In the genomic region with DNA sequence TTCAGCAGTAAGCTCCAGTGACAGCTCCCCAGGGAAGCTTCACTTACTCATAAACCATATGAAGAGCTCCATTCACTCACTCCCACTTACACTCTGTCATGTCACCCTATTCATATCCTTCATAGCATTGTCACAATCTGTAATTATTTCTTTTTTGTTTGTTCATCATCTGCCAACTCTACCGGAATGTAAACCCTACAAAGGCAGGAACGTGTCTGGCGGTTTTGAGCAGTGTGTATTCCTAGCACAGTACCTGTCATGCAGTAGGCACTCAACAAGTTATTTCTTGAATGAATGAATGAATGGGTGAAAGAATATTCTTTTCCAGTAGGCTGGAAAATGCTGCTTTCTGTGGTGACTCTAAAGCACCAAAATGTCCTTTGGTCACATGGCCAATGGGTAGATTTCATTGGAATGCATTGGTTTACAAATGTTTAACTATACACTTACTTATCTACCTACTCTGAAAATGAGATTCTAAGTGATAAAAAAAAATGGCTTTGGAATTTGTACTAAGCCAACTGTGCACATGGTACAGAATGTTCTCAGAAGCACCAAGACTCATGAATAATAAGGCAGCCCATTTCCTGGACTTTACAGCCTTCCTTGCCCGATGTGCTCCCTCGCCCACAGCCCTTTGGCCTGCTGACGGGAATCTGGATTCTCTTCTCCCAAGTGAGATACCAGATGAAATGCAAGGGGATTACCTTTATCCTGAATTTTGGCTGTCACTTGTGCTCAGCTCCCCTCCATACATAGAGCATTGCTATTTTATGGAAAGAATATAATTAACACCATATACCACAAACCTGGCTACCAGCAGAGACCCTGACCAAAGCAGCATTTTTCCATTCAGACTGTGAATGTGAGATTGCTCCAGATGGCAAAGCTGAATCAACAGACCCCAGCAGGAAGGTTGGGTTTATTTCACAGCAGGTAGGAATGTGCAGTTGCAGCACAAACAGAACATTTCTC, we compare ENCODE assay signal across 1 cellular context.
TF ChIP-seq lines count a peak whose summit lies in the region.

No MANE protein-coding gene starts in this region.

TF ChIP-seq in IMR-90, 13 proteins besides CTCF, POLR2A, EP300 and RAD21:
- TF ChIP-seq, protein P1, sequence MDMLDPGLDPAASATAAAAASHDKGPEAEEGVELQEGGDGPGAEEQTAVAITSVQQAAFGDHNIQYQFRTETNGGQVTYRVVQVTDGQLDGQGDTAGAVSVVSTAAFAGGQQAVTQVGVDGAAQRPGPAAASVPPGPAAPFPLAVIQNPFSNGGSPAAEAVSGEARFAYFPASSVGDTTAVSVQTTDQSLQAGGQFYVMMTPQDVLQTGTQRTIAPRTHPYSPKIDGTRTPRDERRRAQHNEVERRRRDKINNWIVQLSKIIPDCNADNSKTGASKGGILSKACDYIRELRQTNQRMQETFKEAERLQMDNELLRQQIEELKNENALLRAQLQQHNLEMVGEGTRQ (IDR thresholded peaks at IDR 0.05; ENCODE audit: low read depth, low read length): peak; percentile 24; the same call in 1 of the 2 replicates
- no peak for TF ChIP-seq SMC3 (IDR thresholded peaks at IDR 0.05; ENCODE audit: low read depth, low read length)
